ENCODE assay signal across 8 cellular contexts in the genomic region with DNA sequence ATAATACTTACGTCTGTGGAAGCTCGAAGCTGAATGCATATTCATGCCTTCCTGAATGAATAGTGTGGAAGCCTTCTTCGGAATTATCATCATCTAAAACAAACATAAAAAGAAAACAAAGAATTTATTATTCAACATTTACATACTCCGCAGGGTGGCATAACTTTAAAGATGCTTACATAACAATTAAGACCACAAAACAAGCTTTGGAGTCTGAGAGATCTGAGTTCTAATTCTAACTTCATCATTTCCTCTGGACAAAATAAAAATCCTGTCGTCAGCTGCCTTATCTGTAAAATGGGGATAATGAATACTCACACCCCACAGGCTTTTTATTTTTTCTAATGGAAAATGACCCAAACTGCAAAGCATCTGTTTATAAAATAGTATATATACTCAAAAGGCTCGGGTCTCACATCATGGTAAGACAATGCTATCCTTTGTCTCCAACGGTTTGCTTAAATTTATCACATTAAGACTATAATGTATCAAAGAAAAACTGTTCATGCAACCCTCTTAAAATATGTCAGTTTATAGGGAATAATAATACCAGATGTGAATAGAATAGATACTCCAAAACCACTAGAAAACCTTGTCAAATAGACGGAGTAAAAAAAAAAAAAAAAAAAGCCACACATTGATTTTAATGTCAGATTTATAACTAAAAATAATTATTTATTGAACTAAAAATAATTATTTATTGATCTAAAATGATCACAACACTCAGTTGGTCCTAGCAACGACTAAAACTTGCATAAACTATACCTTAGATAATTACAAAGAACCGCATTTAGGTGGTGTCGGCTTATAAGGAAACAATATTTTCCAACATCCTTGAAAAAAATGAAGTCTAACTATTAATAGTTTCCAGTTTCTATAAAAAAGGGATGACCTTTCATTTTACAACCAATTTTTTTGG. TPM values are rescaled to one million over a fixed set of nuclear protein-coding genes. Genes with fewer than 3 reads are reported as not detected.
DNase-seq lines count a peak whose midpoint lies in the region; ATAC-seq and TF ChIP-seq lines count a peak whose summit lies in the region.

No MANE protein-coding gene starts in this region.

- no peak overlapping the region; the same call in 1 of the 2 replicates for H3K14ac ChIP-seq in IMR-90 (replicated peaks; ENCODE audit: low read depth, low read length)

- H2AK5ac ChIP-seq in IMR-90 (ENCODE audit: low read depth, low read length) = no peak overlapping the region

- H3K4me3 Mint-ChIP-seq in brain = peak overlapping the region; percentile 92 to 100 (median 96)

- peaks cover 6 to 14% of the 10 kb centered on the region in 2 experiments for H3K79me1 ChIP-seq in IMR-90 (ENCODE audit: low read depth in 1 of 2, low read length in 2 of 2)

- peak overlapping the region; percentile 43 for H3K4me2 ChIP-seq in IMR-90 (ENCODE audit: low read depth, low read length)

- H2AFZ ChIP-seq in IMR-90 (replicated peaks; ENCODE audit: low read length, poor library complexity) = no peak overlapping the region

- H3K36me3 ChIP-seq in BE2C = peaks cover 49% of the 10 kb centered on the region
- peaks cover 19% of the 10 kb centered on the region for H3K36me3 ChIP-seq in IMR-90 (ENCODE audit: control insufficient read depth, insufficient read depth, low read length)

- H3K27me3 Mint-ChIP-seq in brain = peaks cover 35% of the 10 kb centered on the region

- H2BK15ac ChIP-seq in IMR-90 (ENCODE audit: low read depth, low read length) = no peak overlapping the region

- no peak for TF ChIP-seq CTCF in BE2C (IDR thresholded peaks at IDR 0.05; ENCODE audit: low read depth, low read length)
- TF ChIP-seq CTCF in IMR-90 (conservative IDR thresholded peaks at IDR 0.05; ENCODE audit: low read depth, low read length) = no peak
- no peak for TF ChIP-seq CTCF in brain (conservative IDR thresholded peaks at IDR 0.05)

- peak overlapping the region; percentile 89 for H3K9ac ChIP-seq in IMR-90 (ENCODE audit: low read depth, low read length)

- H2BK20ac ChIP-seq in IMR-90 (ENCODE audit: low read depth, low read length) = no peak overlapping the region

- peak overlapping the region; percentile 89 for H2BK5ac ChIP-seq in IMR-90 (ENCODE audit: low read depth, low read length, poor library complexity, severe bottlenecking)

- no peaks in the 10 kb centered on the region for H3K9me1 ChIP-seq in IMR-90 (ENCODE audit: insufficient read depth, low read length)

- H3K23ac ChIP-seq in IMR-90 (ENCODE audit: low read depth, low read length) = peak overlapping the region; percentile 10; the same call in 1 of the 2 replicates

- intact Hi-C loops in IMR-90 (cut with micrococcal nuclease) = no loop called here

- H4K5ac ChIP-seq in IMR-90 (ENCODE audit: low read depth, low read length) = no peak overlapping the region

- H3K9me3 ChIP-seq in BE2C (no peaks in the 10 kb centered on the region), IMR-90 (ENCODE audit: control insufficient read depth, insufficient read depth, low read length) (no peaks in the 10 kb centered on the region)

- CTCF ChIA-PET in IMR-90 (lab: Yijun Ruan, JAX) = interaction anchor here (0.8 kb wide), 1 partner anchor 196 kb away, joined by 3 read pairs; no protein-coding TSS in a partner anchor

- H3K56ac ChIP-seq in IMR-90 (ENCODE audit: extremely low read depth, insufficient read depth, low read length) = peak overlapping the region; percentile 97

- no peak overlapping the region for H4K91ac ChIP-seq in IMR-90 (ENCODE audit: insufficient read depth, low read depth, low read length)

- H4K8ac ChIP-seq in IMR-90 (ENCODE audit: low read depth in 2 of 2, low read length in 2 of 2) = peak overlapping the region in 1 of 2 experiments; percentile 40; a peak in 1 of 4 replicates

- peak overlapping the region; percentile 99 to 100 (median 100) for H3K27ac Mint-ChIP-seq in brain

- no peak for TF ChIP-seq RAD21 in IMR-90 (IDR thresholded peaks at IDR 0.05; ENCODE audit: low read length)

- POLR2A ChIA-PET in IMR-90 (lab: Charles Lee; ENCODE audit: unreplicated experiment) = no interaction called here

- peak overlapping the region; percentile 95; the same call in 1 of the 2 replicates for H3K27ac ChIP-seq in IMR-90 (ENCODE audit: insufficient read depth, low read length)

- no peak overlapping the region; the same call in 1 of the 2 replicates for H3K18ac ChIP-seq in IMR-90 (ENCODE audit: low read depth, low read length)

- H3K4me3 ChIP-seq in BE2C (ENCODE audit: low read depth, low read length) (peak overlapping the region; percentile 85), IMR-90 (ENCODE audit: insufficient read depth, low read depth, low read length) (peak overlapping the region; percentile 72)

- in situ Hi-C loops in IMR-90 (cut with MboI; ENCODE audit: low sequenced_read_pairs) = no loop called here

- no TSS peak for BruUV-seq in IMR-90 (replicated peaks; lab: Mats Ljungman, UMichigan)

- no peak overlapping the region for H3K4ac ChIP-seq in IMR-90 (ENCODE audit: low read depth, low read length)

- H3K27me3 ChIP-seq in BE2C = no peaks in the 10 kb centered on the region
- H3K27me3 ChIP-seq in IMR-90 (ENCODE audit: control insufficient read depth, insufficient read depth, low read length) = no peaks in the 10 kb centered on the region

- H3K4me1 ChIP-seq in BE2C (no peaks in the 10 kb centered on the region), IMR-90 (ENCODE audit: control insufficient read depth, insufficient read depth, low read length) (no peaks in the 10 kb centered on the region)

- peaks cover 0 to 8% (median 2%) of the 10 kb centered on the region in 5 experiments for H3K9me3 Mint-ChIP-seq in brain

- no peak overlapping the region for H2BK120ac ChIP-seq in IMR-90 (ENCODE audit: low read depth, low read length)

- DNase-seq in BE2C = no peak
- DNase-seq in IMR-90 = no peak
- peak; percentile 22 for DNase-seq in midbrain (lab: John Stamatoyannopoulos, UW)
- DNase-seq in activated effector memory CD4-positive, alpha-beta T cell treated with Interleukin-2 at 50 U/mL for 16 hours = no peak
- no peak for DNase-seq in 8988T
- DNase-seq in activated CD8-positive, alpha-beta memory T cell treated with anti-CD3 and anti-CD28 coated beads for 24 hours = no peak

- dilution Hi-C loops in IMR-90 (cut with HindIII; ENCODE audit: low sequenced_read_pairs, unreplicated experiment) = no loop called here

- ATAC-seq in IMR-90 (ENCODE audit: low read depth) (no peak), HG03520 (IDR thresholded peaks at IDR 0.05; ENCODE audit: unreplicated experiment) (no peak)

- H3K4me1 Mint-ChIP-seq in brain = peaks cover 48% of the 10 kb centered on the region

- WGBS in IMR-90 (ENCODE audit: extremely low coverage in 2 of 2, insufficient read length in 1 of 2), 2 experiments = no CpG with 5 or more reads among the region's 11 CpGs

- H2AK9ac ChIP-seq in IMR-90 (replicated peaks; ENCODE audit: low read depth, low read length, poor library complexity) = no peak overlapping the region

- peaks cover 14% of the 10 kb centered on the region for H4K20me1 ChIP-seq in IMR-90 (ENCODE audit: insufficient read depth, low read length)

- H3K36me3 Mint-ChIP-seq in brain = peaks cover 80% of the 10 kb centered on the region

- no peak; the same call in 1 of the 2 replicates for TF ChIP-seq POLR2A in IMR-90 (IDR thresholded peaks at IDR 0.05; ENCODE audit: low read depth, low read length)

TF ChIP-seq in IMR-90, 13 proteins besides CTCF, POLR2A, EP300 and RAD21:
- TF ChIP-seq BHLHE40 (IDR thresholded peaks at IDR 0.05; ENCODE audit: low read depth, low read length) = no peak
- no peak for TF ChIP-seq NFE2L2 (IDR thresholded peaks at IDR 0.05; ENCODE audit: low read depth, low read length)
- TF ChIP-seq MAFK (IDR thresholded peaks at IDR 0.05; ENCODE audit: low read depth, low read length) = no peak
- no peak for TF ChIP-seq MAZ (IDR thresholded peaks at IDR 0.05; ENCODE audit: borderline replicate concordance, low read depth, low read length)
- no peak for TF ChIP-seq CHD1 (IDR thresholded peaks at IDR 0.05; ENCODE audit: low read depth, low read length)
- TF ChIP-seq MXI1 (IDR thresholded peaks at IDR 0.05; ENCODE audit: borderline replicate concordance, low read depth, low read length) = no peak
- no peak for TF ChIP-seq FOS (IDR thresholded peaks at IDR 0.05; ENCODE audit: low read depth, low read length)
- TF ChIP-seq, protein P1, sequence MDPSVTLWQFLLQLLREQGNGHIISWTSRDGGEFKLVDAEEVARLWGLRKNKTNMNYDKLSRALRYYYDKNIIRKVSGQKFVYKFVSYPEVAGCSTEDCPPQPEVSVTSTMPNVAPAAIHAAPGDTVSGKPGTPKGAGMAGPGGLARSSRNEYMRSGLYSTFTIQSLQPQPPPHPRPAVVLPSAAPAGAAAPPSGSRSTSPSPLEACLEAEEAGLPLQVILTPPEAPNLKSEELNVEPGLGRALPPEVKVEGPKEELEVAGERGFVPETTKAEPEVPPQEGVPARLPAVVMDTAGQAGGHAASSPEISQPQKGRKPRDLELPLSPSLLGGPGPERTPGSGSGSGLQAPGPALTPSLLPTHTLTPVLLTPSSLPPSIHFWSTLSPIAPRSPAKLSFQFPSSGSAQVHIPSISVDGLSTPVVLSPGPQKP (IDR thresholded peaks at IDR 0.05; ENCODE audit: borderline replicate concordance, low read depth, low read length) = no peak
- TF ChIP-seq RCOR1 (IDR thresholded peaks at IDR 0.05; ENCODE audit: insufficient replicate concordance, low read length) = no peak
- TF ChIP-seq, protein P2, sequence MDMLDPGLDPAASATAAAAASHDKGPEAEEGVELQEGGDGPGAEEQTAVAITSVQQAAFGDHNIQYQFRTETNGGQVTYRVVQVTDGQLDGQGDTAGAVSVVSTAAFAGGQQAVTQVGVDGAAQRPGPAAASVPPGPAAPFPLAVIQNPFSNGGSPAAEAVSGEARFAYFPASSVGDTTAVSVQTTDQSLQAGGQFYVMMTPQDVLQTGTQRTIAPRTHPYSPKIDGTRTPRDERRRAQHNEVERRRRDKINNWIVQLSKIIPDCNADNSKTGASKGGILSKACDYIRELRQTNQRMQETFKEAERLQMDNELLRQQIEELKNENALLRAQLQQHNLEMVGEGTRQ (IDR thresholded peaks at IDR 0.05; ENCODE audit: low read depth, low read length) = no peak
- no peak for TF ChIP-seq CEBPB (IDR thresholded peaks at IDR 0.05; ENCODE audit: low read depth, low read length)
- no peak for TF ChIP-seq RFX5 (IDR thresholded peaks at IDR 0.05; ENCODE audit: low read depth, low read length)
- TF ChIP-seq SMC3 (IDR thresholded peaks at IDR 0.05; ENCODE audit: low read depth, low read length) = no peak

RNA-seq across cellular contexts. Expression of a gene that starts 4.2 kb away (rescaled TPM):
- 14.2 TPM for polyA plus RNA-seq in BE2C (2012; ENCODE audit: insufficient read depth, insufficient read length, low read depth)
- total RNA-seq in IMR-90 (2012; rRNA removed) = 82.2 and 86.7 TPM in 2 replicates
- polyA plus RNA-seq in IMR-90 (2012; rRNA removed) (4.8 and 19.3 TPM in 2 replicates), brain (ENCODE audit: insufficient read depth, low read depth, low replicate concordance) (16.4 TPM)
- polyA plus RNA-seq in IMR-90 (2012; cell fraction: cytosol; rRNA removed) = 1.5 and 2.1 TPM in 2 replicates
- 2.7 and 46.8 TPM in 2 replicates for polyA plus RNA-seq in IMR-90 (2012; cell fraction: nucleus; rRNA removed; ENCODE audit: low replicate concordance)
